ENCODE assay signal across 22 cellular contexts in genomic region chr9:105633373-105633772, GRCh38. TPM values are rescaled to one million over a fixed set of nuclear protein-coding genes. Genes with fewer than 3 reads are reported as not detected.
"Had no signal": no experiment of that assay in that cellular context is flagged by ENCODE, and none has a peak within 500 bp of the region (broad histone marks: within the 10 kb centered on the region; RNA-seq: fewer than 3 reads in every experiment).

No MANE protein-coding gene starts in this region.

- H3K27me3 ChIP-seq: heart left ventricle, sigmoid colon, upper lobe of left lung had no signal

- H3K9me3 ChIP-seq: thoracic aorta, upper lobe of left lung had no signal

- H3K27ac ChIP-seq: epithelial cell of prostate, heart left ventricle, sigmoid colon, thoracic aorta, upper lobe of left lung, VCaP had no signal

- H3K4me3 ChIP-seq: heart left ventricle, sigmoid colon, thoracic aorta, upper lobe of left lung had no signal

- H3K4me1 ChIP-seq: heart left ventricle, sigmoid colon, upper lobe of left lung had no signal

- DNase-seq: activated CD4-positive, alpha-beta T cell treated with anti-CD3 and anti-CD28 coated beads, Interleukin-2, amount 10 ng/mL, durations not matched to agents 7 days and 5 days; activated CD4-positive, CD25-positive, alpha-beta regulatory T cell treated with anti-CD3 and anti-CD28 coated beads, Interleukin-2, amount 50 U/mL, for 72 hours; activated CD8-positive, alpha-beta memory T cell treated with anti-CD3 and anti-CD28 coated beads, Interleukin-2, amount 10 ng/mL, durations not matched to agents 7 days and 5 days; activated CD8-positive, alpha-beta T cell treated with anti-CD3 and anti-CD28 coated beads for 36 hours; activated effector memory CD4-positive, alpha-beta T cell treated with anti-CD3 and anti-CD28 coated beads, Interleukin-2, amount 50 U/mL, for 16 hours; activated naive CD4-positive, alpha-beta T cell treated with anti-CD3 and anti-CD28 coated beads, Interleukin-2, amount 10 ng/mL, durations not matched to agents 7 days and 5 days; activated T-cell treated with anti-CD3 and anti-CD28 coated beads for 4 hours; anterior cingulate cortex; heart left ventricle; naive B cell; occipital lobe; sigmoid colon; stimulated activated CD4-positive, alpha-beta T cell treated with anti-CD3 and anti-CD28 coated beads, Interleukin-4, amount 100 ng/mL, for 24 hours; stimulated activated naive CD4-positive, alpha-beta T cell treated with Interleukin-2 at 50 U/mL for 16 hours; upper lobe of left lung had no signal

- ATAC-seq: activated CD8-positive, alpha-beta memory T cell treated with anti-CD3 and anti-CD28 coated beads, Interleukin-2, amount 10 ng/mL, durations not matched to agents 7 days and 5 days; activated CD8-positive, alpha-beta T cell treated with anti-CD3 and anti-CD28 coated beads for 36 hours; heart left ventricle had no signal

RNA-seq across cellular contexts. Expression of gene TAL2, which starts 28.9 kb away (rescaled TPM):
- total RNA-seq: activated CD4-positive, alpha-beta T cell treated with anti-CD3 and anti-CD28 coated beads, Interleukin-2, amount 10 ng/mL, durations not matched to agents 7 days and 5 days; activated CD8-positive, alpha-beta T cell treated with anti-CD3 and anti-CD28 coated beads for 36 hours; cardiac septum; chondrocyte; heart left ventricle; mononuclear cell; sigmoid colon; T-helper 2 cell treated with Interferon-gamma antibody and Interleukin-4, amounts not matched to agents 100 ng/mL and 5 ng/mL, for 36 hours; thoracic aorta; upper lobe of left lung had no signal
